23 cellular contexts compared by ENCODE assay signal in genomic region chr5:59088546-59088945, GRCh38.
"Had no signal": no experiment of that assay in that cellular context is flagged by ENCODE, and none has a peak within 500 bp of the region (broad histone marks: within the 10 kb centered on the region; RNA-seq: fewer than 3 reads in every experiment).

No MANE protein-coding gene starts in this region.

- ATAC-seq: HepG2, SK-N-SH treated with all-trans-retinoic acid at 6 μM for 48 hours had no signal

- H3K27me3 ChIP-seq: MG63, SJCRH30 had no signal

- DNase-seq: IMR-90, Karpas-422, KG1, MG63, NCI-H1092, NCI-H1105 treated with DMSO at 0.1 percent for 48 hours, NCI-H1417 treated with DMSO at 0.1 percent for 48 hours, NCI-H146, NCI-H1694 treated with DMSO at 0.1 percent for 48 hours, NCI-H1930, NCI-H2081, NCI-H2171, NCI-H226, NCI-H446, NCI-H510A, NCI-H524 treated with DMSO at 0.1 percent for 48 hours, NCI-H69, NCI-H774, RPMI8226, SHP77 treated with DMSO at 0.1 percent for 48 hours, SJCRH30 had no signal

- H3K9me3 ChIP-seq: MG63, SJCRH30 had no signal

- H3K27ac ChIP-seq: SJCRH30 had no signal

- H3K4me3 ChIP-seq: MG63, SJCRH30 had no signal

- H3K4me1 ChIP-seq: SJCRH30 had no signal
